Comparison of ENCODE assay signal across 8 cellular contexts in genomic region chr5:103561670-103562069, GRCh38. TPM values are rescaled to one million over a fixed set of nuclear protein-coding genes. Genes with fewer than 3 reads are reported as not detected.
DNase-seq lines count a peak whose midpoint lies in the region; ATAC-seq lines count a peak whose summit lies in the region.

No MANE protein-coding gene starts in this region.

- H3K36me3 Mint-ChIP-seq in activated CD4-positive, alpha-beta T cell treated with anti-CD3 and anti-CD28 coated beads for 36 hours (ENCODE audit: low read depth): no peaks in the 10 kb centered on the region
- no peaks in the 10 kb centered on the region for H3K36me3 Mint-ChIP-seq in T-helper 17 cell (ENCODE audit: low read depth)
- no peaks in the 10 kb centered on the region for H3K36me3 Mint-ChIP-seq in stimulated activated memory B cell treated with anti-CD40 and anti-IgM and Interleukin-4, amounts not matched to agents 10 μg/mL and 1 μg/mL and 100 μg/mL, for 72 hours

- DNase-seq in activated CD4-positive, alpha-beta T cell treated with anti-CD3 and anti-CD28 coated beads for 36 hours: no peak
- no peak for DNase-seq in activated CD4-positive, alpha-beta T cell treated with anti-CD3 and anti-CD28 coated beads for 4 hours
- DNase-seq in T-helper 17 cell (no peak), T-helper 9 cell (no peak), NCI-H446 (lab: John Stamatoyannopoulos, UW) (no peak)

- ATAC-seq in activated CD4-positive, alpha-beta T cell treated with anti-CD3 and anti-CD28 coated beads for 36 hours: no peak
- ATAC-seq in T-helper 17 cell: no peak
- ATAC-seq in stimulated activated memory B cell treated with anti-CD40 and anti-IgM and Interleukin-4, amounts not matched to agents 10 μg/mL and 1 μg/mL and 100 μg/mL, for 72 hours: no peak
- ATAC-seq in HG02588 (IDR thresholded peaks at IDR 0.05; ENCODE audit: unreplicated experiment): no peak

- H3K27ac ChIP-seq in iPS-18a (ENCODE audit: low read length): no peak overlapping the region

- H3K4me3 ChIP-seq in iPS-18a (ENCODE audit: low read length): peak overlapping the region; percentile 92

- H3K27me3 Mint-ChIP-seq in activated CD4-positive, alpha-beta T cell treated with anti-CD3 and anti-CD28 coated beads for 36 hours: no peaks in the 10 kb centered on the region
- no peaks in the 10 kb centered on the region for H3K27me3 Mint-ChIP-seq in T-helper 17 cell
- no peaks in the 10 kb centered on the region for H3K27me3 Mint-ChIP-seq in stimulated activated memory B cell treated with anti-CD40 and anti-IgM and Interleukin-4, amounts not matched to agents 10 μg/mL and 1 μg/mL and 100 μg/mL, for 72 hours

- H3K9me3 ChIP-seq in T-helper 17 cell (ENCODE audit: control insufficient read depth, low read length, poor library complexity, severe bottlenecking) (no peaks in the 10 kb centered on the region), iPS-18a (ENCODE audit: control insufficient read depth, low read depth, low read length) (no peaks in the 10 kb centered on the region)

- no peaks in the 10 kb centered on the region for H3K27me3 ChIP-seq in iPS-18a (ENCODE audit: control insufficient read depth, insufficient read depth, low read length)

- CTCF ChIA-PET in activated CD4-positive, alpha-beta T cell treated with anti-CD3 and anti-CD28 coated beads for 36 hours (lab: Charles Lee): interaction anchor here (1.9 kb wide), 1 partner anchor 9 kb away, joined by 8 read pairs; no protein-coding TSS in a partner anchor

- intact Hi-C loops in activated CD4-positive, alpha-beta T cell treated with anti-CD3 and anti-CD28 coated beads for 36 hours (cut with DNase I, micrococcal nuclease): loop anchor here in 1 of 2 experiments (5.0 kb wide), 1 partner anchor 304 kb away; the partner anchor contains the start of gene MACIR

- H3K4me1 ChIP-seq in iPS-18a (ENCODE audit: control insufficient read depth, low read depth, low read length): peaks cover 15% of the 10 kb centered on the region

- peaks cover 9% of the 10 kb centered on the region for H3K36me3 ChIP-seq in iPS-18a (ENCODE audit: control insufficient read depth, low read depth, low read length)

- peak overlapping the region; percentile 93 for H3K27ac Mint-ChIP-seq in activated CD4-positive, alpha-beta T cell treated with anti-CD3 and anti-CD28 coated beads for 36 hours
- H3K27ac Mint-ChIP-seq in T-helper 17 cell: no peak overlapping the region
- H3K27ac Mint-ChIP-seq in stimulated activated memory B cell treated with anti-CD40 and anti-IgM and Interleukin-4, amounts not matched to agents 10 μg/mL and 1 μg/mL and 100 μg/mL, for 72 hours: peak overlapping the region; percentile 75

- POLR2A ChIA-PET in activated CD4-positive, alpha-beta T cell treated with anti-CD3 and anti-CD28 coated beads for 36 hours (lab: Charles Lee): no interaction called here

- H3K4me1 Mint-ChIP-seq in activated CD4-positive, alpha-beta T cell treated with anti-CD3 and anti-CD28 coated beads for 36 hours: peaks cover 19% of the 10 kb centered on the region
- H3K4me1 Mint-ChIP-seq in T-helper 17 cell: peaks cover 4% of the 10 kb centered on the region
- peaks cover 9% of the 10 kb centered on the region for H3K4me1 Mint-ChIP-seq in stimulated activated memory B cell treated with anti-CD40 and anti-IgM and Interleukin-4, amounts not matched to agents 10 μg/mL and 1 μg/mL and 100 μg/mL, for 72 hours

- no peaks in the 10 kb centered on the region for H3K9me3 Mint-ChIP-seq in activated CD4-positive, alpha-beta T cell treated with anti-CD3 and anti-CD28 coated beads for 36 hours (ENCODE audit: low read depth)
- H3K9me3 Mint-ChIP-seq in stimulated activated memory B cell treated with anti-CD40 and anti-IgM and Interleukin-4, amounts not matched to agents 10 μg/mL and 1 μg/mL and 100 μg/mL, for 72 hours: no peaks in the 10 kb centered on the region

- H3K4me3 Mint-ChIP-seq in activated CD4-positive, alpha-beta T cell treated with anti-CD3 and anti-CD28 coated beads for 36 hours: peak overlapping the region; percentile 84
- peak overlapping the region; percentile 91 for H3K4me3 Mint-ChIP-seq in T-helper 17 cell
- peak overlapping the region; percentile 89 for H3K4me3 Mint-ChIP-seq in stimulated activated memory B cell treated with anti-CD40 and anti-IgM and Interleukin-4, amounts not matched to agents 10 μg/mL and 1 μg/mL and 100 μg/mL, for 72 hours

- H3K9ac ChIP-seq in iPS-18a (ENCODE audit: low read length): peak overlapping the region; percentile 67

RNA-seq across cellular contexts. Expression of gene NUDT12, which starts 0.9 kb away (rescaled TPM):
- total RNA-seq in activated CD4-positive, alpha-beta T cell treated with anti-CD3 and anti-CD28 coated beads for 36 hours: 1 to 10 TPM; 4.7 to 6.1 TPM
- total RNA-seq in T-helper 17 cell: under 1 TPM; 0.18 to 0.57 TPM
